Comparison of ENCODE assay signal across 1 cellular context in the genomic region with DNA sequence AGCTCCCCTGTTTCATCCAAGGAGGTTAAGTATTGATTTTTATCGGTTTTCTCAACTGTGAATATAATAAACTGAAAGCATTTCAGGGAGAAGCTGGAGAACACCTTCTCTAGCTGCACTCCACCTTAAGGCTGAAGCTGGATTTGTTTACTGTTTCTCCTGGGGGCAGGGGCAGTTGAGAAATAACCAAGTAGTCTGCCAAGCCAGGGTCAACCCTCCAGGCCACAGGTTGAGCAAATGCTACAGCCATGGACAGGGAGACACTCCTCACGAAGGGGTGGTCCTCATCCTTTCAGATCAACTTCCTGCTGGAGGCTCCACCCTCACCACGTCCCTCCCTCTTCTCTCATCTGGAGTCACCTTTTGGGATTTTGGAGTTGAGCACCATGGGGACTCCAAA.
TF ChIP-seq lines count a peak whose summit lies in the region.

A gene with protein sequence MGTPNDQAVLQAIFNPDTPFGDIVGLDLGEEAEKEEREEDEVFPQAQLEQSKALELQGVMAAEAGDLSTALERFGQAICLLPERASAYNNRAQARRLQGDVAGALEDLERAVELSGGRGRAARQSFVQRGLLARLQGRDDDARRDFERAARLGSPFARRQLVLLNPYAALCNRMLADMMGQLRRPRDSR (plus strand): TSS at position 366 of the 400 bp plus-strand sequence. CDS start 21 bp downstream, at position 387.

TF ChIP-seq in liver, 16 proteins besides CTCF, POLR2A, EP300 and RAD21 (continued from another document):
- TF ChIP-seq NR2F2 (IDR thresholded peaks at IDR 0.05), result peak; percentile 66
- peak; percentile 89 to 90 for TF ChIP-seq RXRA (IDR thresholded peaks at IDR 0.05)
- peak; percentile 64 to 73 for TF ChIP-seq HNF4A (conservative IDR thresholded peaks at IDR 0.05)
- peak; percentile 66 for TF ChIP-seq FOXA2 (IDR thresholded peaks at IDR 0.05)
- TF ChIP-seq, protein P1, sequence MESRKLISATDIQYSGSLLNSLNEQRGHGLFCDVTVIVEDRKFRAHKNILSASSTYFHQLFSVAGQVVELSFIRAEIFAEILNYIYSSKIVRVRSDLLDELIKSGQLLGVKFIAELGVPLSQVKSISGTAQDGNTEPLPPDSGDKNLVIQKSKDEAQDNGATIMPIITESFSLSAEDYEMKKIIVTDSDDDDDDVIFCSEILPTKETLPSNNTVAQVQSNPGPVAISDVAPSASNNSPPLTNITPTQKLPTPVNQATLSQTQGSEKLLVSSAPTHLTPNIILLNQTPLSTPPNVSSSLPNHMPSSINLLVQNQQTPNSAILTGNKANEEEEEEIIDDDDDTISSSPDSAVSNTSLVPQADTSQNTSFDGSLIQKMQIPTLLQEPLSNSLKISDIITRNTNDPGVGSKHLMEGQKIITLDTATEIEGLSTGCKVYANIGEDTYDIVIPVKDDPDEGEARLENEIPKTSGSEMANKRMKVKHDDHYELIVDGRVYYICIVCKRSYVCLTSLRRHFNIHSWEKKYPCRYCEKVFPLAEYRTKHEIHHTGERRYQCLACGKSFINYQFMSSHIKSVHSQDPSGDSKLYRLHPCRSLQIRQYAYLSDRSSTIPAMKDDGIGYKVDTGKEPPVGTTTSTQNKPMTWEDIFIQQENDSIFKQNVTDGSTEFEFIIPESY (IDR thresholded peaks at IDR 0.05), result no peak
- peak; percentile 52 to 60 for TF ChIP-seq JUND (IDR thresholded peaks at IDR 0.05)
- no peak for TF ChIP-seq EGR1 (IDR thresholded peaks at IDR 0.05; ENCODE audit: low read depth in 2 of 2)
- TF ChIP-seq FOXA1 (IDR thresholded peaks at IDR 0.05), result peak; percentile 63
- peak; percentile 88 for TF ChIP-seq SP1 (IDR thresholded peaks at IDR 0.05)
- TF ChIP-seq, protein P2, sequence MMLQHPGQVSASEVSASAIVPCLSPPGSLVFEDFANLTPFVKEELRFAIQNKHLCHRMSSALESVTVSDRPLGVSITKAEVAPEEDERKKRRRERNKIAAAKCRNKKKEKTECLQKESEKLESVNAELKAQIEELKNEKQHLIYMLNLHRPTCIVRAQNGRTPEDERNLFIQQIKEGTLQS (IDR thresholded peaks at IDR 0.05), result no peak
- no peak for TF ChIP-seq HNF4G (IDR thresholded peaks at IDR 0.05)
